In the genomic region with DNA sequence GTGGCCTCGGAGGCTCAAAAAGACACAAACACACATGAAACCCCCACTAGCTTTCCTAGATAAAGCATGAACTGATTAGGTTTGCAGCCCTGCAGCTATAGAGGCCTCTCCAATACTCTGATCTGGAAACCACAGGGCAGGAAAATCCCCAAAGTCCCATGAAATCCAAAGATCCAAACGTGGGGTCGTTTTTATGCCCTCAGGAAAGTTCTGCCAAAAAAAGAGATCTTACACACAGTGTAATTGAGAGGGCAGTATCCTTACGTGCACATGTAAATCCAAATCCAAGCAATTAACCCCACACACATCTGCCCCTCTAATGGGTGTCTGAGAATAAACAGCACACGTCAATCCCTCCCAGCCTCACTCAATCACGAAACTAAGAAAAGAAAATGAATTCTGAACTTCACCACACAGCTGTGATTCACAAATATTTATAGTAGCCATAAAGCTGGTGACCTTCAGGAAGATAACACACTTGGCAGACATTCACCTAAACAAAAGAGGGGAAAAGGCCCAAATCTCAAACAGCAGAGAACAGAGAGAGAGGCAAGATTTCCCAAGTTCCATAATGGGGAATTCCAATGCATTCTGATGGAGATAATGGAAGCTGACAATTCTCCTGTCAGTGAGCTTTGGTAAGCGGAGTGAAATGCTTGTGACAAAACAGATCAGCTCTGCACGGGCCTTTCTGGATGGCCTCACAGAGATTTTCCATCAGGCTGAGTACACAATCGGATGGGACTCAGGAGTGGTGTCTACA, we compare ENCODE assay signal across 13 cellular contexts.
DNase-seq lines count a peak whose midpoint lies in the region; ATAC-seq and TF ChIP-seq lines count a peak whose summit lies in the region.
"Had no signal": no experiment of that assay in that cellular context is flagged by ENCODE, and none has a peak within 500 bp of the region (broad histone marks: within the 10 kb centered on the region; RNA-seq: fewer than 3 reads in every experiment).

No MANE protein-coding gene starts in this region.

- no peaks in the 10 kb centered on the region for H3K27me3 ChIP-seq in adipocyte (replicated peaks; ENCODE audit: control insufficient read depth, insufficient read depth, low read length)
- H3K27me3 ChIP-seq in left ventricle myocardium inferior (ENCODE audit: low read depth): no peaks in the 10 kb centered on the region
- H3K27me3 ChIP-seq in skeletal muscle satellite cell (ENCODE audit: control insufficient read depth, insufficient read depth, low read length): no peaks in the 10 kb centered on the region

- TF ChIP-seq CTCF in left ventricle myocardium inferior (IDR thresholded peaks at IDR 0.05; ENCODE audit: borderline replicate concordance) (no peak), GM13977 (IDR thresholded peaks at IDR 0.05; ENCODE audit: extremely low read depth, insufficient read depth, missing control alignments) (no peak)

- H3K36me3 ChIP-seq in adipocyte (ENCODE audit: control insufficient read depth, insufficient read depth, low read length, severe bottlenecking): no peaks in the 10 kb centered on the region
- no peaks in the 10 kb centered on the region for H3K36me3 ChIP-seq in left ventricle myocardium inferior
- H3K36me3 ChIP-seq in skeletal muscle satellite cell (ENCODE audit: insufficient read depth, low read length): no peaks in the 10 kb centered on the region
- H3K36me3 ChIP-seq: thoracic aorta had no signal

- intact Hi-C loops in left ventricle myocardium inferior (cut with micrococcal nuclease): no loop called here

- peak; percentile 56 for ATAC-seq in HG02885 (IDR thresholded peaks at IDR 0.05; ENCODE audit: poor library complexity, unreplicated experiment)
- ATAC-seq: activated CD8-positive, alpha-beta T cell treated with anti-CD3 and anti-CD28 coated beads for 36 hours had no signal

- DNase-seq in adipocyte (ENCODE audit: low read depth) (peak; percentile 51), left ventricle myocardium inferior (no peak), GM13977 (ENCODE audit: low spot score) (no peak), G401 (ENCODE audit: low spot score) (no peak), SIG-M5 (lab: John Stamatoyannopoulos, UW) (no peak), NOMO-1 treated with dmso at 0.1 percent for 144 hours (lab: John Stamatoyannopoulos, UW; ENCODE audit: unreplicated experiment) (no peak)
- DNase-seq: activated CD8-positive, alpha-beta T cell treated with anti-CD3 and anti-CD28 coated beads for 36 hours; activated naive CD8-positive, alpha-beta T cell treated with anti-CD3 and anti-CD28 coated beads, Interleukin-2, amount 10 ng/mL, durations not matched to agents 7 days and 5 days; CD8-positive, alpha-beta memory T cell; posterior cingulate gyrus had no signal

- peak overlapping the region; percentile 70 for H3K27ac ChIP-seq in left ventricle myocardium inferior (replicated peaks)
- H3K27ac ChIP-seq: thoracic aorta had no signal

- peaks cover 17% of the 10 kb centered on the region for H3K4me1 ChIP-seq in adipocyte (ENCODE audit: control insufficient read depth, insufficient read depth, low read length)
- peaks cover 45% of the 10 kb centered on the region for H3K4me1 ChIP-seq in left ventricle myocardium inferior
- peaks cover 16% of the 10 kb centered on the region for H3K4me1 ChIP-seq in skeletal muscle satellite cell (ENCODE audit: control insufficient read depth, insufficient read depth, low read length)

- peak overlapping the region; percentile 34 for H3K4me3 ChIP-seq in adipocyte (ENCODE audit: low read length)
- peak overlapping the region; percentile 9 for H3K4me3 ChIP-seq in left ventricle myocardium inferior
- H3K4me3 ChIP-seq in skeletal muscle satellite cell (ENCODE audit: low read length): no peak overlapping the region
- H3K4me3 ChIP-seq: thoracic aorta had no signal

- H3K9ac ChIP-seq in adipocyte (ENCODE audit: low read length): peak overlapping the region; percentile 6
- no peak overlapping the region for H3K9ac ChIP-seq in skeletal muscle satellite cell (ENCODE audit: low read depth, low read length)

- H3K9me3 ChIP-seq in adipocyte (ENCODE audit: control insufficient read depth, low read length) (no peaks in the 10 kb centered on the region), left ventricle myocardium inferior (replicated peaks) (no peaks in the 10 kb centered on the region), skeletal muscle satellite cell (replicated peaks; ENCODE audit: low read length) (no peaks in the 10 kb centered on the region)
- H3K9me3 ChIP-seq: thoracic aorta had no signal

- in situ Hi-C loops in GM13977 (cut with MboI; ENCODE audit: low pct_unique_long_range_greater_than_20kb, low sequenced_read_pairs, unreplicated experiment) (no loop called here), G401 (cut with HindIII; ENCODE audit: low sequenced_read_pairs) (no loop called here)

- peak overlapping the region; percentile 37 for H3K4me2 ChIP-seq in skeletal muscle satellite cell (ENCODE audit: low read length)
